Comparison of ENCODE assay signal across 12 cellular contexts in genomic region chr17:30340957-30341356, GRCh38. TPM values are rescaled to one million over a fixed set of nuclear protein-coding genes. Genes with fewer than 3 reads are reported as not detected.
DNase-seq lines count a peak whose midpoint lies in the region; ATAC-seq and TF ChIP-seq lines count a peak whose summit lies in the region.
"Had no signal": no experiment of that assay in that cellular context is flagged by ENCODE, and none has a peak within 500 bp of the region (broad histone marks: within the 10 kb centered on the region; RNA-seq: fewer than 3 reads in every experiment).

No MANE protein-coding gene starts in this region.

- no peaks in the 10 kb centered on the region for H3K9me3 Mint-ChIP-seq in osteocyte (ENCODE audit: unreplicated experiment)
- H3K9me3 Mint-ChIP-seq: immature natural killer cell had no signal

- no peaks in the 10 kb centered on the region for H3K27me3 ChIP-seq in AG04450 (ENCODE audit: control insufficient read depth, insufficient read depth, low read length)
- no peaks in the 10 kb centered on the region for H3K27me3 ChIP-seq in PC-3 (ENCODE audit: low read length)
- H3K27me3 ChIP-seq in esophagus muscularis mucosa: no peaks in the 10 kb centered on the region
- H3K27me3 ChIP-seq: ovary had no signal

- no peak for TF ChIP-seq EP300 in esophagus muscularis mucosa (IDR thresholded peaks at IDR 0.05)

- DNase-seq in AG04450 (ENCODE audit: low read depth, low spot score): no peak
- peak; percentile 17 for DNase-seq in PC-3
- DNase-seq in esophagus muscularis mucosa (ENCODE audit: extremely low spot score): no peak
- DNase-seq in osteocyte (ENCODE audit: extremely low spot score, unreplicated experiment): no peak
- no peak for DNase-seq in effector CD4-positive, alpha-beta T cell
- no peak for DNase-seq in NCI-H510A treated with DMSO at 0.1 percent for 48 hours (lab: John Stamatoyannopoulos, UW)
- DNase-seq: activated CD8-positive, alpha-beta T cell treated with anti-CD3 and anti-CD28 coated beads, Interleukin-2, amount 10 ng/mL, durations not matched to agents 7 days and 5 days; activated naive CD8-positive, alpha-beta T cell treated with anti-CD3 and anti-CD28 coated beads for 36 hours; immature natural killer cell had no signal

- H3K27ac ChIP-seq in AG04450 (ENCODE audit: low read depth, low read length) (peak overlapping the region; percentile 65), PC-3 (ENCODE audit: low read length) (no peak overlapping the region), esophagus muscularis mucosa (replicated peaks in 1 of 4) (peak overlapping the region; percentile 56 to 81 (median 74))

- POLR2A ChIA-PET in AG04450 (lab: Yijun Ruan, JAX): interaction anchor here (0.6 to 1.0 kb wide), 4 partner anchors 38 to 368 kb away, joined by 3 to 4 read pairs (median 4); partner anchors contain the start of gene CPD
- POLR2A ChIA-PET in PC-3 (lab: Charles Lee; ENCODE audit: unreplicated experiment): no interaction called here

- no peaks in the 10 kb centered on the region for H3K79me2 ChIP-seq in PC-3 (ENCODE audit: low read length)

- no peak for TF ChIP-seq POLR2A in esophagus muscularis mucosa (IDR thresholded peaks at IDR 0.05; ENCODE audit: low read depth)

- H3K27me3 Mint-ChIP-seq in osteocyte (ENCODE audit: unreplicated experiment): no peaks in the 10 kb centered on the region
- H3K27me3 Mint-ChIP-seq: activated naive CD8-positive, alpha-beta T cell treated with anti-CD3 and anti-CD28 coated beads for 36 hours had no signal

- H3K36me3 ChIP-seq in PC-3 (ENCODE audit: low read depth, low read length) (no peaks in the 10 kb centered on the region; the same call in 1 of the 2 replicates), esophagus muscularis mucosa (no peaks in the 10 kb centered on the region)
- H3K36me3 ChIP-seq: ovary had no signal

- H3K9me3 ChIP-seq in AG04450 (ENCODE audit: control insufficient read depth, insufficient read depth, low read length): no peaks in the 10 kb centered on the region
- no peaks in the 10 kb centered on the region for H3K9me3 ChIP-seq in PC-3 (ENCODE audit: low read length)
- no peaks in the 10 kb centered on the region for H3K9me3 ChIP-seq in esophagus muscularis mucosa
- H3K9me3 ChIP-seq: ovary had no signal

- H3K4me3 Mint-ChIP-seq in osteocyte (ENCODE audit: unreplicated experiment): peak overlapping the region; percentile 60
- H3K4me3 Mint-ChIP-seq: activated CD8-positive, alpha-beta T cell treated with anti-CD3 and anti-CD28 coated beads, Interleukin-2, amount 10 ng/mL, durations not matched to agents 7 days and 5 days; activated naive CD8-positive, alpha-beta T cell treated with anti-CD3 and anti-CD28 coated beads for 36 hours had no signal

- H3K4me3 ChIP-seq in AG04450 (ENCODE audit: low read depth, low read length) (no peak overlapping the region), PC-3 (ENCODE audit: low read length) (no peak overlapping the region), esophagus muscularis mucosa (no peak overlapping the region)
- H3K4me3 ChIP-seq: ovary had no signal

- peaks cover 40% of the 10 kb centered on the region for H3K4me1 Mint-ChIP-seq in osteocyte (ENCODE audit: unreplicated experiment)

- ATAC-seq in PC-3 (no peak), HG03108 (IDR thresholded peaks at IDR 0.05; ENCODE audit: unreplicated experiment) (no peak), GM21737 (IDR thresholded peaks at IDR 0.05; ENCODE audit: unreplicated experiment) (no peak)

- TF ChIP-seq CTCF in AG04450 (IDR thresholded peaks at IDR 0.05; ENCODE audit: low read depth, low read length) (no peak), PC-3 (conservative IDR thresholded peaks at IDR 0.05; ENCODE audit: low read depth, low read length) (no peak), esophagus muscularis mucosa (IDR thresholded peaks at IDR 0.05) (no peak), osteocyte (IDR thresholded peaks at IDR 0.05) (no peak)

- peaks cover 32% of the 10 kb centered on the region for H3K4me1 ChIP-seq in PC-3 (ENCODE audit: insufficient read depth, low read length)
- peaks cover 31 to 52% (median 44%) of the 10 kb centered on the region in 4 donors for H3K4me1 ChIP-seq in esophagus muscularis mucosa

- H3K27ac Mint-ChIP-seq in osteocyte (ENCODE audit: unreplicated experiment): peak overlapping the region; percentile 90
- H3K27ac Mint-ChIP-seq: activated CD8-positive, alpha-beta T cell treated with anti-CD3 and anti-CD28 coated beads, Interleukin-2, amount 10 ng/mL, durations not matched to agents 7 days and 5 days had no signal

- no peaks in the 10 kb centered on the region for H3K36me3 Mint-ChIP-seq in osteocyte (ENCODE audit: unreplicated experiment)
- H3K36me3 Mint-ChIP-seq: activated naive CD8-positive, alpha-beta T cell treated with anti-CD3 and anti-CD28 coated beads for 36 hours; immature natural killer cell had no signal

- CTCF ChIA-PET in AG04450 (lab: Charles Lee) (interaction anchor here (0.6 to 2.7 kb wide), 18 partner anchors 12 to 614 kb away, joined by 3 to 14 read pairs (median 3); partner anchors contain the start of genes BLMH and GOSR1), PC-3 (lab: Charles Lee) (interaction anchor here (0.5 to 0.6 kb wide), 3 partner anchors 14 to 563 kb away, joined by 3 to 8 read pairs (median 4); no protein-coding TSS in a partner anchor)

- no peak overlapping the region for H2AFZ ChIP-seq in PC-3 (ENCODE audit: low read length)

- peaks cover 4% of the 10 kb centered on the region for H3F3A ChIP-seq in PC-3 (ENCODE audit: low read length, unreplicated experiment)

- no peaks in the 10 kb centered on the region for H3K9me2 ChIP-seq in PC-3 (replicated peaks; ENCODE audit: low read length)

- 36% methylated on average over 4 of the region's 4 CpGs for WGBS in esophagus muscularis mucosa

- no peak overlapping the region for H3K9ac ChIP-seq in PC-3 (ENCODE audit: low read length)

- no peaks in the 10 kb centered on the region for H4K20me1 ChIP-seq in PC-3 (ENCODE audit: low read length)

- intact Hi-C loops in PC-3 (cut with micrococcal nuclease): loop anchor here (1.0 to 2.0 kb wide), 3 partner anchors 30 to 136 kb away; partner anchors contain the start of gene GOSR1
- intact Hi-C loops in esophagus muscularis mucosa (cut with DNase I): loop anchor here (5.0 to 10.0 kb wide), 3 partner anchors 41 to 134 kb away; partner anchors contain the start of gene GOSR1

- no TSS peak for BruUV-seq in PC-3 (replicated peaks; lab: Mats Ljungman, UMichigan)

- H3K4me2 ChIP-seq in PC-3 (ENCODE audit: low read length): peak overlapping the region; percentile 41; the same call in 1 of the 2 replicates

RNA-seq across cellular contexts. Expression of gene TMIGD1, which starts 7.1 kb away (rescaled TPM):
- polyA plus RNA-seq in AG04450 (2011; rRNA removed): not detected in 2 replicates
- not detected in 2 replicates for polyA minus RNA-seq in AG04450 (2011; rRNA and poly(A)+ RNA removed)
- total RNA-seq in PC-3 (2014; rRNA removed) (not detected in 2 replicates), esophagus muscularis mucosa (under 1 TPM in 1 of 4 donors, not detected in 3; 0.29 TPM), osteocyte (not detected in 2 replicates)
- total RNA-seq: activated CD8-positive, alpha-beta T cell treated with anti-CD3 and anti-CD28 coated beads, Interleukin-2, amount 10 ng/mL, durations not matched to agents 7 days and 5 days; activated naive CD8-positive, alpha-beta T cell treated with anti-CD3 and anti-CD28 coated beads for 36 hours had no signal
- polyA plus RNA-seq: immature natural killer cell, ovary had no signal

RNA-seq across cellular contexts. Expression of gene CPD, which starts 37.8 kb away (rescaled TPM):
- polyA plus RNA-seq in AG04450 (2011; rRNA removed): 88.0 and 109 TPM in 2 replicates
- polyA minus RNA-seq in AG04450 (2011; rRNA and poly(A)+ RNA removed): 144 and 178 TPM in 2 replicates
- total RNA-seq in PC-3 (2014; rRNA removed) (23.0 and 30.9 TPM in 2 replicates), esophagus muscularis mucosa (100 to 1,000 TPM in 2 of 4 donors, 10 to 100 TPM in 2; 67.0 to 141 (median 95.1) TPM), osteocyte (70.1 and 72.4 TPM in 2 replicates)

RNA-seq across cellular contexts. Expression of gene BLMH, which starts 49.2 kb away (rescaled TPM):
- 19.4 and 20.3 TPM in 2 replicates for polyA plus RNA-seq in AG04450 (2011; rRNA removed)
- polyA minus RNA-seq in AG04450 (2011; rRNA and poly(A)+ RNA removed): 17.0 and 19.1 TPM in 2 replicates
- total RNA-seq in PC-3 (2014; rRNA removed) (15.9 and 19.1 TPM in 2 replicates), esophagus muscularis mucosa (10 to 100 TPM; 16.6 to 22.4 (median 20.8) TPM), osteocyte (67.0 TPM in 2 replicates)
